8 cellular contexts compared by ENCODE assay signal in genomic region chr9:131478421-131478868, GRCh38. TPM values are rescaled to one million over a fixed set of nuclear protein-coding genes. Genes with fewer than 3 reads are reported as not detected.
DNase-seq lines count a peak whose midpoint lies in the region; ATAC-seq, FAIRE-seq and TF ChIP-seq lines count a peak whose summit lies in the region.

No MANE protein-coding gene starts in this region.

- H3K9me2 ChIP-seq in OCI-LY1 (ENCODE audit: low read depth, low read length): no peaks in the 10 kb centered on the region

- peak; percentile 69 for TF ChIP-seq CTCF in OCI-LY1 (IDR thresholded peaks at IDR 0.05; ENCODE audit: low read length)
- peak; percentile 78 for TF ChIP-seq CTCF in glutamatergic neuron (IDR thresholded peaks at IDR 0.05; ENCODE audit: partially characterized antibody, unreplicated experiment)

- H3K27me3 ChIP-seq in OCI-LY1 (ENCODE audit: insufficient read depth, low read length): no peaks in the 10 kb centered on the region

- DNase-seq in GM19239 (ENCODE audit: insufficient read length, low spot score) (peak; percentile 44), glutamatergic neuron (peak; percentile 79)
- peak; percentile 69 for DNase-seq in stimulated activated CD4-positive, alpha-beta T cell treated with anti-CD3 and anti-CD28 coated beads, Interleukin-15, amount 100 ng/mL, for 24 hours

- H3K4me1 ChIP-seq in OCI-LY1 (ENCODE audit: insufficient read depth, low read length, severe bottlenecking): no peaks in the 10 kb centered on the region

- no peaks in the 10 kb centered on the region for H4K20me1 ChIP-seq in OCI-LY1 (ENCODE audit: insufficient read depth, low read length)

- H3K4me1 Mint-ChIP-seq in activated T-helper 17 cell treated with anti-CD3 and anti-CD28 coated beads, Interleukin-2, amount 50 U/mL, for 72 hours: no peaks in the 10 kb centered on the region
- H3K4me1 Mint-ChIP-seq in glutamatergic neuron (ENCODE audit: low read depth, unreplicated experiment): peaks cover 15% of the 10 kb centered on the region

- H3K27me3 Mint-ChIP-seq in activated T-helper 17 cell treated with anti-CD3 and anti-CD28 coated beads, Interleukin-2, amount 50 U/mL, for 72 hours: no peaks in the 10 kb centered on the region
- peaks cover 22% of the 10 kb centered on the region for H3K27me3 Mint-ChIP-seq in glutamatergic neuron (ENCODE audit: unreplicated experiment)

- H2AFZ ChIP-seq in OCI-LY1 (ENCODE audit: low read length): no peak overlapping the region

- H3K36me3 Mint-ChIP-seq in activated T-helper 17 cell treated with anti-CD3 and anti-CD28 coated beads, Interleukin-2, amount 50 U/mL, for 72 hours (ENCODE audit: low read depth): peaks cover 95% of the 10 kb centered on the region
- H3K36me3 Mint-ChIP-seq in glutamatergic neuron (ENCODE audit: unreplicated experiment): no peaks in the 10 kb centered on the region

- ATAC-seq in activated T-helper 17 cell treated with anti-CD3 and anti-CD28 coated beads, Interleukin-2, amount 50 U/mL, for 72 hours (replicated peaks): peak; percentile 50
- no peak for ATAC-seq in HG02973 (IDR thresholded peaks at IDR 0.05; ENCODE audit: unreplicated experiment)
- ATAC-seq in GM18873 (IDR thresholded peaks at IDR 0.05; ENCODE audit: low FRiP score, unreplicated experiment): no peak
- ATAC-seq in GM21381 (IDR thresholded peaks at IDR 0.05; ENCODE audit: unreplicated experiment): no peak

- H3K36me3 ChIP-seq in OCI-LY1 (ENCODE audit: insufficient read depth, low read length): peaks cover 94% of the 10 kb centered on the region

- H3K4me2 ChIP-seq in OCI-LY1 (ENCODE audit: low read length): no peak overlapping the region

- no peak overlapping the region for H3K4me3 ChIP-seq in OCI-LY1 (ENCODE audit: low read depth, low read length, poor library complexity, severe bottlenecking)

- H3F3A ChIP-seq in OCI-LY1 (ENCODE audit: insufficient read depth, low read length): no peaks in the 10 kb centered on the region

- no peak overlapping the region for H3K4me3 Mint-ChIP-seq in activated T-helper 17 cell treated with anti-CD3 and anti-CD28 coated beads, Interleukin-2, amount 50 U/mL, for 72 hours
- no peak overlapping the region for H3K4me3 Mint-ChIP-seq in glutamatergic neuron (ENCODE audit: unreplicated experiment)

- H3K27ac Mint-ChIP-seq in activated T-helper 17 cell treated with anti-CD3 and anti-CD28 coated beads, Interleukin-2, amount 50 U/mL, for 72 hours: peak overlapping the region; percentile 66
- H3K27ac Mint-ChIP-seq in glutamatergic neuron (ENCODE audit: unreplicated experiment): no peak overlapping the region

- no peaks in the 10 kb centered on the region for H3K9me3 ChIP-seq in OCI-LY1 (ENCODE audit: low read length)

- FAIRE-seq in GM19239 (lab: Jason Lieb, UNC): peak; percentile 44

- H3K9me3 Mint-ChIP-seq in activated T-helper 17 cell treated with anti-CD3 and anti-CD28 coated beads, Interleukin-2, amount 50 U/mL, for 72 hours: no peaks in the 10 kb centered on the region
- H3K9me3 Mint-ChIP-seq in glutamatergic neuron (ENCODE audit: unreplicated experiment): peaks cover 25% of the 10 kb centered on the region

- H3K27ac ChIP-seq in OCI-LY1 (ENCODE audit: low read depth, low read length, poor library complexity, severe bottlenecking): no peak overlapping the region

- no peak overlapping the region for H3K9ac ChIP-seq in OCI-LY1 (ENCODE audit: low read length)

- no peaks in the 10 kb centered on the region for H3K79me2 ChIP-seq in OCI-LY1 (ENCODE audit: insufficient read depth, low read length)

RNA-seq across cellular contexts. Expression of gene POMT1, which starts 24.3 kb away (rescaled TPM):
- total RNA-seq in activated T-helper 17 cell treated with anti-CD3 and anti-CD28 coated beads, Interleukin-2, amount 50 U/mL, for 72 hours: 10 to 100 TPM; 51.3 to 73.7 TPM
- 108 TPM for total RNA-seq in glutamatergic neuron (ENCODE audit: unreplicated experiment)

RNA-seq across cellular contexts. Expression of gene UCK1, which starts 52.6 kb away (rescaled TPM):
- 10 to 100 TPM; 22.1 to 23.7 TPM for total RNA-seq in activated T-helper 17 cell treated with anti-CD3 and anti-CD28 coated beads, Interleukin-2, amount 50 U/mL, for 72 hours
- total RNA-seq in glutamatergic neuron (ENCODE audit: unreplicated experiment): 24.8 TPM
